1 cellular context compared by ENCODE assay signal in genomic region chr5:66010476-66010875, GRCh38.
TF ChIP-seq lines count a peak whose summit lies in the region.

No MANE protein-coding gene starts in this region.

TF ChIP-seq in HepG2, 621 proteins besides CTCF, POLR2A, EP300 and RAD21 (continued from another document):
- no peak for TF ChIP-seq PRMT3 (CRISPR knock-in tag; IDR thresholded peaks at IDR 0.05; ENCODE audit: borderline replicate concordance, low read depth)
- no peak for TF ChIP-seq ZMYM4 (CRISPR knock-in tag; IDR thresholded peaks at IDR 0.05)
- TF ChIP-seq DR1 (CRISPR knock-in tag; IDR thresholded peaks at IDR 0.05): no peak
- TF ChIP-seq ARID3A (IDR thresholded peaks at IDR 0.05; ENCODE audit: low read depth, low read length): no peak
- no peak for TF ChIP-seq MED8 (CRISPR knock-in tag; IDR thresholded peaks at IDR 0.05; ENCODE audit: insufficient replicate concordance)
- TF ChIP-seq ZSCAN5A (CRISPR knock-in tag; IDR thresholded peaks at IDR 0.05; ENCODE audit: borderline replicate concordance): no peak
- TF ChIP-seq PITX1 (CRISPR knock-in tag; IDR thresholded peaks at IDR 0.05): no peak
